In genomic region chr2:197587255-197587654, GRCh38 we compare ENCODE assay signal across 7 cellular contexts.
DNase-seq lines count a peak whose midpoint lies in the region; ATAC-seq, FAIRE-seq and TF ChIP-seq lines count a peak whose summit lies in the region.
"Not testable (repeated sequence)": the region's sequence is repeated elsewhere in the genome, so short reads cannot be mapped to it uniquely, and the experiment has no call there.

No MANE protein-coding gene starts in this region.

- not testable (repeated sequence) for H3K27ac Mint-ChIP-seq in GM23338

- H3K36me3 Mint-ChIP-seq in GM23338 (ENCODE audit: low read depth): peaks cover 28% of the 10 kb centered on the region

- H2BK5ac ChIP-seq in H1 (ENCODE audit: low read depth, low read length) (peak overlapping the region; percentile 92; the same call in 1 of the 2 replicates), mesendoderm (ENCODE audit: low read length) (peak overlapping the region; percentile 79)

- not testable (repeated sequence) for H2BK20ac ChIP-seq in H1 (ENCODE audit: low read length)

- H3K23ac ChIP-seq in H1 (ENCODE audit: insufficient read length); mesendoderm (ENCODE audit: low read length): not testable (repeated sequence)

- not testable (repeated sequence) for H2AK5ac ChIP-seq in H1 (ENCODE audit: low read depth, low read length); mesendoderm (ENCODE audit: low read length)

- ATAC-seq in GM23338: not testable (repeated sequence)

- H3K27me3 Mint-ChIP-seq in GM23338 (ENCODE audit: insufficient read depth, low read depth, poor library complexity): not testable (repeated sequence)

- not testable (repeated sequence) for H2BK15ac ChIP-seq in H1 (ENCODE audit: low read length); mesendoderm (replicated peaks; ENCODE audit: low read depth)

- not testable (repeated sequence) for H3K23me2 ChIP-seq in H1 (ENCODE audit: low read depth, low read length)

- H4K20me1 ChIP-seq in GM23338 (replicated peaks; ENCODE audit: insufficient read depth); H1 (replicated peaks in 1 of 2; ENCODE audit: control insufficient read depth in 1 of 2, insufficient read depth in 2 of 2, low read length in 2 of 2): not testable (repeated sequence)

- not testable (repeated sequence) for H3K18ac ChIP-seq in H1 (ENCODE audit: extremely low read depth, low read length)
- peak overlapping the region; percentile 32 for H3K18ac ChIP-seq in mesendoderm (ENCODE audit: low read length)

- not testable (repeated sequence) for H3K9me2 ChIP-seq in GM23338 (ENCODE audit: insufficient read depth)

- H3K4me3 ChIP-seq in GM23338; HUES48 (ENCODE audit: low read depth, low read length); HUES64 (ENCODE audit: low read length); H1 (ENCODE audit: extremely low read depth in 1 of 4, insufficient read depth in 2 of 4, low read depth in 3 of 4, low read length in 4 of 4); iPS-18a (ENCODE audit: low read length); mesendoderm (ENCODE audit: low read length): not testable (repeated sequence)

- H3K79me2 ChIP-seq in GM23338 (replicated peaks; ENCODE audit: insufficient read depth); H1 (ENCODE audit: control insufficient read depth in 1 of 2, insufficient read depth in 2 of 2, low read length in 2 of 2); mesendoderm (ENCODE audit: control insufficient read depth, insufficient read depth, low read length): not testable (repeated sequence)

- not testable (repeated sequence) for H2BK12ac ChIP-seq in H1 (ENCODE audit: low read depth, low read length)

- H3K9ac ChIP-seq in HUES48 (ENCODE audit: low read depth, low read length) (peak overlapping the region; percentile 5; the same call in 1 of the 2 replicates), HUES64 (ENCODE audit: low read depth, low read length) (peak overlapping the region; percentile 65), H1 (replicated peaks in 1 of 4; ENCODE audit: extremely low read depth in 1 of 4, low read depth in 3 of 4, low read length in 3 of 4) (peak overlapping the region in 1 of 4 experiments; percentile 40; a peak in 2 of 7 replicates), iPS-18a (ENCODE audit: low read length) (peak overlapping the region; percentile 15)
- not testable (repeated sequence) for H3K9ac ChIP-seq in mesendoderm (ENCODE audit: low read length)

- H4K8ac ChIP-seq in H1 (ENCODE audit: extremely low read depth, insufficient read depth, low read length); mesendoderm (ENCODE audit: low read depth, low read length): not testable (repeated sequence)

- CTCF ChIA-PET in H1 (lab: Charles Lee; ENCODE audit: partially characterized antibody): interaction anchor here (0.9 kb wide), 1 partner anchor 9 kb away, joined by 4 read pairs; no protein-coding TSS in a partner anchor

- peaks cover 14% of the 10 kb centered on the region for H3K9me3 Mint-ChIP-seq in GM23338

- not testable (repeated sequence) for H3K4ac ChIP-seq in H1 (replicated peaks; ENCODE audit: insufficient read length, low read depth, low read length)
- peak overlapping the region; percentile 94 for H3K4ac ChIP-seq in mesendoderm (ENCODE audit: low read depth, low read length)

- H3K4me1 ChIP-seq in GM23338 (ENCODE audit: insufficient read depth) (peaks cover 42% of the 10 kb centered on the region), HUES48 (ENCODE audit: control insufficient read depth, insufficient read depth, low read length) (peaks cover 24% of the 10 kb centered on the region), HUES64 (ENCODE audit: insufficient read depth, low read length) (peaks cover 26% of the 10 kb centered on the region), H1 (replicated peaks in 1 of 4; ENCODE audit: control insufficient read depth in 3 of 4, insufficient read depth in 4 of 4, low read length in 3 of 4) (peaks cover 4 to 19% (median 9%) of the 10 kb centered on the region in 4 experiments), iPS-18a (ENCODE audit: control insufficient read depth, low read depth, low read length) (peaks cover 29% of the 10 kb centered on the region)
- not testable (repeated sequence) for H3K4me1 ChIP-seq in mesendoderm (ENCODE audit: control insufficient read depth, low read depth, low read length)

- peak; percentile 53 for DNase-seq in GM23338 (ENCODE audit: low spot score)
- not testable (repeated sequence) for DNase-seq in H1 (ENCODE audit: low read depth in 1 of 2, low spot score in 2 of 2)
- peak; percentile 40 for DNase-seq in iPS DF 19.7 (ENCODE audit: low read depth, low spot score)
- peak; percentile 71 for DNase-seq in mesendoderm

- H4K91ac ChIP-seq in H1 (replicated peaks; ENCODE audit: insufficient read length, low read length): not testable (repeated sequence)

- POLR2A ChIA-PET in H1 (lab: Charles Lee; ENCODE audit: partially characterized antibody): interaction anchor here (0.7 to 4.7 kb wide), 11 partner anchors 9 to 89 kb away, joined by 3 to 23 read pairs (median 3); partner anchors contain the start of gene HSPD1

- not testable (repeated sequence) for H3K4me3 Mint-ChIP-seq in GM23338

- not testable (repeated sequence) for H3K27me3 ChIP-seq in GM23338 (ENCODE audit: insufficient read depth); HUES48 (ENCODE audit: control insufficient read depth, insufficient read depth, low read length); HUES64 (ENCODE audit: insufficient read depth, low read length); H1 (replicated peaks in 1 of 4; ENCODE audit: control insufficient read depth in 3 of 4, extremely low read depth in 1 of 4, insufficient read depth in 3 of 4, low read length in 3 of 4); iPS-18a (ENCODE audit: control insufficient read depth, insufficient read depth, low read length); mesendoderm (ENCODE audit: insufficient read depth, low read length, poor library complexity)

- not testable (repeated sequence) for TF ChIP-seq POLR2A in H1 (IDR thresholded peaks at IDR 0.05; ENCODE audit: control extremely low read depth in 1 of 2, low read depth in 2 of 2, low read length in 2 of 2)

- H2AFZ ChIP-seq in GM23338; H1 (ENCODE audit: low read length): not testable (repeated sequence)

- H3K9me3 ChIP-seq in HUES48 (ENCODE audit: control insufficient read depth, insufficient read depth, low read length); HUES64 (ENCODE audit: insufficient read depth, low read depth, low read length); H1 (ENCODE audit: insufficient read depth in 2 of 2, low read depth in 1 of 2, low read length in 1 of 2); iPS-18a (ENCODE audit: control insufficient read depth, low read depth, low read length): not testable (repeated sequence)

- not testable (repeated sequence) for H3K4me1 Mint-ChIP-seq in GM23338

- H3K14ac ChIP-seq in H1 (ENCODE audit: insufficient read length): not testable (repeated sequence)

- not testable (repeated sequence) for H2BK120ac ChIP-seq in H1 (replicated peaks; ENCODE audit: low read depth, low read length)
- peak overlapping the region; percentile 99 for H2BK120ac ChIP-seq in mesendoderm (ENCODE audit: low read depth, low read length)

- TF ChIP-seq CTCF in GM23338 (conservative IDR thresholded peaks at IDR 0.05; ENCODE audit: low read depth in 2 of 2); H1 (IDR thresholded peaks at IDR 0.05; ENCODE audit: control extremely low read depth in 1 of 3, insufficient read depth in 1 of 3, low read depth in 1 of 3, low read length in 3 of 3): not testable (repeated sequence)

- not testable (repeated sequence) for TF ChIP-seq EP300 in H1 (IDR thresholded peaks at IDR 0.05; ENCODE audit: borderline replicate concordance in 1 of 2, low read depth in 2 of 2, low read length in 2 of 2)

- H3K79me1 ChIP-seq in H1 (ENCODE audit: low read depth, low read length); mesendoderm (ENCODE audit: low read length): not testable (repeated sequence)

- H3K36me3 ChIP-seq in GM23338 (ENCODE audit: insufficient read depth): peaks cover 18% of the 10 kb centered on the region
- H3K36me3 ChIP-seq in HUES48 (ENCODE audit: control insufficient read depth, insufficient read depth, low read length); HUES64 (ENCODE audit: insufficient read depth, low read length); H1 (ENCODE audit: control insufficient read depth in 2 of 4, insufficient read depth in 4 of 4, low read length in 3 of 4); iPS-18a (ENCODE audit: control insufficient read depth, low read depth, low read length); mesendoderm (ENCODE audit: control insufficient read depth, insufficient read depth, low read length): not testable (repeated sequence)

- not testable (repeated sequence) for H3K56ac ChIP-seq in H1 (replicated peaks; ENCODE audit: insufficient read length, low read depth, low read length)
- H3K56ac ChIP-seq in mesendoderm (ENCODE audit: low read length): peak overlapping the region; percentile 66

- not testable (repeated sequence) for H4K5ac ChIP-seq in H1 (ENCODE audit: insufficient read length, low read depth, low read length); mesendoderm (ENCODE audit: low read length)

- not testable (repeated sequence) for H3F3A ChIP-seq in GM23338 (replicated peaks; ENCODE audit: low read depth)

- TF ChIP-seq RAD21 in H1 (IDR thresholded peaks at IDR 0.05 in 1 of 2, conservative IDR thresholded peaks at IDR 0.05 in 1 of 2; ENCODE audit: low read depth in 2 of 2, low read length in 2 of 2): not testable (repeated sequence)

- H3K27ac ChIP-seq in GM23338 (ENCODE audit: low read depth) (peak overlapping the region; percentile 98), HUES48 (ENCODE audit: low read depth, low read length) (peak overlapping the region; percentile 76), HUES64 (ENCODE audit: low read depth, low read length) (peak overlapping the region; percentile 87), H1 (ENCODE audit: low read depth, low read length) (peak overlapping the region; percentile 77), mesendoderm (ENCODE audit: low read depth, low read length) (peak overlapping the region; percentile 92)
- not testable (repeated sequence) for H3K27ac ChIP-seq in iPS-18a (ENCODE audit: low read length)

- H3K4me2 ChIP-seq in GM23338: peak overlapping the region; percentile 47
- peak overlapping the region; percentile 34 to 36; a peak in 2 of 4 replicates for H3K4me2 ChIP-seq in H1 (ENCODE audit: insufficient read depth in 1 of 2, low read depth in 2 of 2, low read length in 2 of 2)
- not testable (repeated sequence) for H3K4me2 ChIP-seq in mesendoderm (ENCODE audit: low read length)

- FAIRE-seq in H1 (lab: Jason Lieb, UNC): not testable (repeated sequence)

- 24% methylated on average over 5 of the region's 7 CpGs for WGBS in HUES64
- 22% methylated on average over 7 of the region's 7 CpGs; no CpG with 5 or more reads in 1 of the 2 experiments for WGBS in H1 (ENCODE audit: extremely low coverage in 1 of 2, insufficient coverage in 1 of 2, insufficient read length in 1 of 2, insufficient replicate concordance in 2 of 2, low coverage in 1 of 2, low lambda C conversion rate in 2 of 2, missing lambda C conversion rate in 1 of 2), 2 experiments
- no CpG with 5 or more reads among the region's 7 CpGs for WGBS in mesendoderm (ENCODE audit: extremely low coverage, insufficient coverage, low lambda C conversion rate)
